Comparison of ENCODE assay signal across 10 cellular contexts in genomic region chr6:125835221-125835744, GRCh38. TPM values are rescaled to one million over a fixed set of nuclear protein-coding genes. Genes with fewer than 3 reads are reported as not detected.
DNase-seq lines count a peak whose midpoint lies in the region; ATAC-seq and TF ChIP-seq lines count a peak whose summit lies in the region.
"Had no signal": no experiment of that assay in that cellular context is flagged by ENCODE, and none has a peak within 500 bp of the region (broad histone marks: within the 10 kb centered on the region; RNA-seq: fewer than 3 reads in every experiment).

No MANE protein-coding gene starts in this region.

- no peaks in the 10 kb centered on the region for H3K9me3 ChIP-seq in CD8-positive, alpha-beta T cell (ENCODE audit: low read length)
- H3K9me3 ChIP-seq in adipocyte (ENCODE audit: control insufficient read depth, low read length) = no peaks in the 10 kb centered on the region
- H3K9me3 ChIP-seq in heart left ventricle = no peaks in the 10 kb centered on the region

- no peak overlapping the region for H3K4me3 Mint-ChIP-seq in CD8-positive, alpha-beta T cell
- no peak overlapping the region for H3K4me3 Mint-ChIP-seq in progenitor cell of endocrine pancreas (ENCODE audit: low read depth)
- H3K4me3 Mint-ChIP-seq: activated CD4-positive, alpha-beta T cell treated with anti-CD3 and anti-CD28 coated beads for 36 hours had no signal

- no peaks in the 10 kb centered on the region for H3K36me3 ChIP-seq in CD8-positive, alpha-beta T cell (ENCODE audit: insufficient read depth, low read length)
- peaks cover 7% of the 10 kb centered on the region for H3K36me3 ChIP-seq in adipocyte (ENCODE audit: control insufficient read depth, insufficient read depth, low read length, severe bottlenecking)
- no peaks in the 10 kb centered on the region for H3K36me3 ChIP-seq in heart left ventricle

- CTCF ChIA-PET in CD8-positive, alpha-beta T cell (lab: Charles Lee) = interaction anchor here (0.6 to 2.4 kb wide), 3 partner anchors 43 to 108 kb away, joined by 3 to 8 read pairs (median 3); partner anchors contain the start of gene NCOA7

- peaks cover 19% of the 10 kb centered on the region for H3K4me1 ChIP-seq in CD8-positive, alpha-beta T cell (ENCODE audit: insufficient read depth, low read length)
- H3K4me1 ChIP-seq in adipocyte (ENCODE audit: control insufficient read depth, insufficient read depth, low read length) (peaks cover 36% of the 10 kb centered on the region), heart left ventricle (peaks cover 0 to 70% (median 25%) of the 10 kb centered on the region in 12 donors)

- no peak for TF ChIP-seq POLR2A in heart left ventricle (IDR thresholded peaks at IDR 0.05)

- H3K4me1 Mint-ChIP-seq in CD8-positive, alpha-beta T cell (ENCODE audit: low read depth) = peaks cover 46% of the 10 kb centered on the region
- peaks cover 12% of the 10 kb centered on the region for H3K4me1 Mint-ChIP-seq in progenitor cell of endocrine pancreas (ENCODE audit: low read depth)

- H3K27ac ChIP-seq in CD8-positive, alpha-beta T cell (ENCODE audit: low read depth, low read length) = no peak overlapping the region
- H3K27ac ChIP-seq in heart left ventricle = peak overlapping the region in 11 of 12 donors; percentile 12 to 83 (median 66)

- H3K4me3 ChIP-seq in CD8-positive, alpha-beta T cell (ENCODE audit: low read depth, low read length) = no peak overlapping the region
- H3K4me3 ChIP-seq in adipocyte (ENCODE audit: low read length) (peak overlapping the region; percentile 18), heart left ventricle (no peak overlapping the region)

- POLR2A ChIA-PET in CD8-positive, alpha-beta T cell (lab: Charles Lee) = interaction anchor here (7.6 kb wide), 1 partner anchor 44 kb away, joined by 46 read pairs; the partner anchor contains the start of gene NCOA7

- peak overlapping the region; percentile 34 for H3K9ac ChIP-seq in adipocyte (ENCODE audit: low read length)

- no peak for TF ChIP-seq CTCF in CD8-positive, alpha-beta T cell (IDR thresholded peaks at IDR 0.05)
- TF ChIP-seq CTCF in heart left ventricle (IDR thresholded peaks at IDR 0.05) (no peak), progenitor cell of endocrine pancreas (IDR thresholded peaks at IDR 0.05; ENCODE audit: unreplicated experiment) (no peak)

- peaks cover 2% of the 10 kb centered on the region for H3K36me3 Mint-ChIP-seq in CD8-positive, alpha-beta T cell
- no peaks in the 10 kb centered on the region for H3K36me3 Mint-ChIP-seq in progenitor cell of endocrine pancreas (ENCODE audit: insufficient read depth)

- 59 to 63% (median 61%) methylated on average over 2 of the region's 2 CpGs for WGBS in heart left ventricle, 4 donors

- intact Hi-C loops in CD8-positive, alpha-beta T cell (cut with DNase I, micrococcal nuclease) = no loop called here
- intact Hi-C loops in heart left ventricle (cut with DNase I) = loop anchor here in 2 of 10 donors (5.0 kb wide), 1 partner anchor 43 kb away; the partner anchor contains the start of gene NCOA7 (in 2 of the 2)
- intact Hi-C loops in sciatic nerve (cut with DNase I) = no loop called here

- ATAC-seq in CD8-positive, alpha-beta T cell = no peak
- ATAC-seq in heart left ventricle (peak; percentile 25 to 84 (median 78)), sciatic nerve (peak; percentile 88), GM18498 (IDR thresholded peaks at IDR 0.05; ENCODE audit: unreplicated experiment) (no peak), GM19023 (IDR thresholded peaks at IDR 0.05; ENCODE audit: unreplicated experiment) (no peak)
- ATAC-seq: activated CD4-positive, alpha-beta T cell treated with anti-CD3 and anti-CD28 coated beads for 36 hours had no signal

- H3K27me3 Mint-ChIP-seq in CD8-positive, alpha-beta T cell (ENCODE audit: low read depth) = no peaks in the 10 kb centered on the region
- no peaks in the 10 kb centered on the region for H3K27me3 Mint-ChIP-seq in progenitor cell of endocrine pancreas
- H3K27me3 Mint-ChIP-seq: activated CD4-positive, alpha-beta T cell treated with anti-CD3 and anti-CD28 coated beads for 36 hours had no signal

- H3K9me3 Mint-ChIP-seq in CD8-positive, alpha-beta T cell = no peaks in the 10 kb centered on the region
- no peaks in the 10 kb centered on the region for H3K9me3 Mint-ChIP-seq in progenitor cell of endocrine pancreas (ENCODE audit: low read depth)

- H3K27me3 ChIP-seq in CD8-positive, alpha-beta T cell (ENCODE audit: insufficient read depth, low read length) = no peaks in the 10 kb centered on the region
- H3K27me3 ChIP-seq in adipocyte (replicated peaks; ENCODE audit: control insufficient read depth, insufficient read depth, low read length) = no peaks in the 10 kb centered on the region
- H3K27me3 ChIP-seq in heart left ventricle = no peaks in the 10 kb centered on the region

- DNase-seq in CD8-positive, alpha-beta T cell = no peak
- DNase-seq in adipocyte (ENCODE audit: low read depth) = peak; percentile 84
- peak in 1 of 5 donors; percentile 38 for DNase-seq in heart left ventricle
- DNase-seq in sciatic nerve (ENCODE audit: low spot score) = no peak
- DNase-seq in progenitor cell of endocrine pancreas (ENCODE audit: low spot score, unreplicated experiment) = no peak
- DNase-seq in 8988T = no peak
- DNase-seq: activated CD4-positive, alpha-beta T cell treated with anti-CD3 and anti-CD28 coated beads for 36 hours; stimulated activated CD4-positive, alpha-beta T cell treated with anti-CD3 and anti-CD28 coated beads, Interleukin-2, amount 100 ng/mL, for 48 hours had no signal

- H3K27ac Mint-ChIP-seq in CD8-positive, alpha-beta T cell = peak overlapping the region; percentile 53
- no peak overlapping the region for H3K27ac Mint-ChIP-seq in progenitor cell of endocrine pancreas
- H3K27ac Mint-ChIP-seq: activated CD4-positive, alpha-beta T cell treated with anti-CD3 and anti-CD28 coated beads for 36 hours had no signal

RNA-seq across cellular contexts. Expression of gene NCOA7, which starts 44.5 kb away (rescaled TPM):
- total RNA-seq in CD8-positive, alpha-beta T cell = 10 to 100 TPM; 27.2 to 28.6 TPM
- total RNA-seq in heart left ventricle = 10 to 100 TPM in 3 of 9 donors, 1 to 10 TPM in 6; 6.4 to 23.1 (median 9.9) TPM
- polyA plus RNA-seq in heart left ventricle = 1 to 10 TPM; 3.8 to 6.4 TPM
- 69.0 TPM for total RNA-seq in sciatic nerve
- 13.6 and 18.0 TPM in 2 replicates for total RNA-seq in progenitor cell of endocrine pancreas

Comparison
In these comparisons a context has a peak if more than half of its experiments do, and no peak if none do; other contexts are left out.
1. ATAC-seq: peak in heart left ventricle (4 of 4) and sciatic nerve (single experiment); none in CD8-positive, alpha-beta T cell (single experiment), GM18498 (single experiment) and GM19023 (single experiment).